9 cellular contexts compared by ENCODE assay signal in genomic region chr18:77478619-77479018, GRCh38.
A peak's percentile ranks its signal among the peaks of the same experiment; 100 is the strongest.
DNase-seq lines count a peak whose midpoint lies in the region; ATAC-seq and TF ChIP-seq lines count a peak whose summit lies in the region.
"Had no signal": no experiment of that assay in that cellular context is flagged by ENCODE, and none has a peak within 500 bp of the region (broad histone marks: within the 10 kb centered on the region; RNA-seq: fewer than 3 reads in every experiment).

No MANE protein-coding gene starts in this region.

- no peak for TF ChIP-seq POLR2A in upper lobe of left lung (IDR thresholded peaks at IDR 0.05)

- no peak overlapping the region for H3K27ac Mint-ChIP-seq in activated naive CD8-positive, alpha-beta T cell treated with anti-CD3 and anti-CD28 coated beads, Interleukin-2, amount 50 U/mL, for 24 hours
- H3K27ac Mint-ChIP-seq: activated T-helper 1 cell treated with anti-CD3 and anti-CD28 coated beads, Interleukin-12 subunit alpha, Interleukin-12 subunit beta, Interleukin-2, Interleukin-4 antibody, amounts not matched to agents 30 ng/mL and 10 ng/mL and 1 ng/mL, durations not matched to agents 14 hours and 24 hours and 36 hours had no signal

- H3K27me3 ChIP-seq in RWPE2 (ENCODE audit: insufficient read depth, poor library complexity, severe bottlenecking), result no peaks in the 10 kb centered on the region
- no peaks in the 10 kb centered on the region for H3K27me3 ChIP-seq in right atrium auricular region
- H3K27me3 ChIP-seq in upper lobe of left lung, result no peaks in the 10 kb centered on the region

- no peak overlapping the region for H3K4me3 ChIP-seq in RWPE2 (ENCODE audit: severe bottlenecking)
- H3K4me3 ChIP-seq in right atrium auricular region, result no peak overlapping the region
- H3K4me3 ChIP-seq in upper lobe of left lung, result no peak overlapping the region

- H3K27me3 Mint-ChIP-seq in activated naive CD8-positive, alpha-beta T cell treated with anti-CD3 and anti-CD28 coated beads, Interleukin-2, amount 50 U/mL, for 24 hours, result peaks cover 11% of the 10 kb centered on the region

- 25 to 43% methylated on average over 6 of the region's 6 CpGs for WGBS in upper lobe of left lung, 2 donors

- H3K4me1 Mint-ChIP-seq in activated naive CD8-positive, alpha-beta T cell treated with anti-CD3 and anti-CD28 coated beads, Interleukin-2, amount 50 U/mL, for 24 hours, result no peaks in the 10 kb centered on the region

- no peak overlapping the region for H3K4me3 Mint-ChIP-seq in activated naive CD8-positive, alpha-beta T cell treated with anti-CD3 and anti-CD28 coated beads, Interleukin-2, amount 50 U/mL, for 24 hours
- H3K4me3 Mint-ChIP-seq: activated T-helper 1 cell treated with anti-CD3 and anti-CD28 coated beads, Interleukin-12 subunit alpha, Interleukin-12 subunit beta, Interleukin-2, Interleukin-4 antibody, amounts not matched to agents 30 ng/mL and 10 ng/mL and 1 ng/mL, durations not matched to agents 14 hours and 24 hours and 36 hours had no signal

- peak; percentile 32 for DNase-seq in NCI-H2107 treated with DMSO at 0.1 percent for 48 hours (lab: John Stamatoyannopoulos, UW; ENCODE audit: unreplicated experiment)
- no peak for DNase-seq in NCI-H2107 (lab: John Stamatoyannopoulos, UW)
- DNase-seq in RWPE2 (ENCODE audit: low spot score), result no peak
- DNase-seq in right atrium auricular region (ENCODE audit: low spot score), result peak; percentile 66
- DNase-seq in upper lobe of left lung, result peak in 1 of 2 donors; percentile 34
- DNase-seq in activated naive CD8-positive, alpha-beta T cell treated with anti-CD3 and anti-CD28 coated beads, Interleukin-2, amount 50 U/mL, for 24 hours, result no peak
- no peak for DNase-seq in COR-L47 (lab: John Stamatoyannopoulos, UW)
- DNase-seq in HT-29 (ENCODE audit: low spot score), result no peak

- ATAC-seq in RWPE2 (ENCODE audit: low read depth) (peak; percentile 55; the same call in 2 of the 3 replicates), upper lobe of left lung (ENCODE audit: low FRiP score in 2 of 2) (peak; percentile 46 to 95)
- no peak for ATAC-seq in activated naive CD8-positive, alpha-beta T cell treated with anti-CD3 and anti-CD28 coated beads, Interleukin-2, amount 50 U/mL, for 24 hours

- H3K36me3 Mint-ChIP-seq in activated naive CD8-positive, alpha-beta T cell treated with anti-CD3 and anti-CD28 coated beads, Interleukin-2, amount 50 U/mL, for 24 hours (ENCODE audit: low read depth), result no peaks in the 10 kb centered on the region

- no peak overlapping the region for H3K27ac ChIP-seq in RWPE2 (ENCODE audit: poor library complexity, severe bottlenecking)
- peak overlapping the region in 1 of 2 donors; percentile 46 for H3K27ac ChIP-seq in right atrium auricular region
- H3K27ac ChIP-seq in upper lobe of left lung, result no peak overlapping the region

- no peaks in the 10 kb centered on the region for H3K9me3 Mint-ChIP-seq in activated naive CD8-positive, alpha-beta T cell treated with anti-CD3 and anti-CD28 coated beads, Interleukin-2, amount 50 U/mL, for 24 hours
- H3K9me3 Mint-ChIP-seq: activated T-helper 1 cell treated with anti-CD3 and anti-CD28 coated beads, Interleukin-12 subunit alpha, Interleukin-12 subunit beta, Interleukin-2, Interleukin-4 antibody, amounts not matched to agents 30 ng/mL and 10 ng/mL and 1 ng/mL, durations not matched to agents 14 hours and 24 hours and 36 hours had no signal

- TF ChIP-seq EP300 in upper lobe of left lung (IDR thresholded peaks at IDR 0.05), result peak in 1 of 4 donors; percentile 15

- no peaks in the 10 kb centered on the region for H3K36me3 ChIP-seq in RWPE2 (ENCODE audit: low read depth)
- no peaks in the 10 kb centered on the region for H3K36me3 ChIP-seq in right atrium auricular region
- no peaks in the 10 kb centered on the region for H3K36me3 ChIP-seq in upper lobe of left lung

- H3K4me1 ChIP-seq in RWPE2 (ENCODE audit: insufficient read depth, poor library complexity, severe bottlenecking) (no peaks in the 10 kb centered on the region), right atrium auricular region (no peaks in the 10 kb centered on the region), upper lobe of left lung (peaks cover 0 to 4% (median 0%) of the 10 kb centered on the region in 4 donors)

- TF ChIP-seq CTCF in RWPE2 (IDR thresholded peaks at IDR 0.05; ENCODE audit: poor library complexity, severe bottlenecking), result no peak
- TF ChIP-seq CTCF in right atrium auricular region (IDR thresholded peaks at IDR 0.05), result peak in 1 of 2 donors; percentile 54
- TF ChIP-seq CTCF in upper lobe of left lung (IDR thresholded peaks at IDR 0.05), result peak in 3 of 6 experiments; percentile 12 to 19 (median 15)

- H3K9me3 ChIP-seq in RWPE2 (ENCODE audit: severe bottlenecking), result no peaks in the 10 kb centered on the region
- no peaks in the 10 kb centered on the region for H3K9me3 ChIP-seq in right atrium auricular region
- no peaks in the 10 kb centered on the region for H3K9me3 ChIP-seq in upper lobe of left lung

Comparison
In these comparisons a context has a peak if more than half of its experiments do, and no peak if none do; other contexts are left out.
1. DNase-seq: peak in NCI-H2107 treated with DMSO at 0.1 percent for 48 hours (single experiment) and right atrium auricular region (single experiment); none in NCI-H2107 (single experiment), RWPE2 (single experiment), activated naive CD8-positive, alpha-beta T cell treated with anti-CD3 and anti-CD28 coated beads, Interleukin-2, amount 50 U/mL, for 24 hours (single experiment), COR-L47 (single experiment) and HT-29 (single experiment).